In genomic region chr18:57649536-57650495, GRCh38 we compare ENCODE assay signal across 8 cellular contexts. TPM values are rescaled to one million over a fixed set of nuclear protein-coding genes. Genes with fewer than 3 reads are reported as not detected.
DNase-seq lines count a peak whose midpoint lies in the region; ATAC-seq and TF ChIP-seq lines count a peak whose summit lies in the region.

No MANE protein-coding gene starts in this region.

- H3K4me3 ChIP-seq in PC-9, result no peak overlapping the region
- H3K4me3 ChIP-seq in kidney epithelial cell (ENCODE audit: low read depth, low read length), result no peak overlapping the region
- H3K4me3 ChIP-seq in MM.1S (ENCODE audit: low read length), result no peak overlapping the region

- H3K9me3 ChIP-seq in PC-9 (ENCODE audit: insufficient read depth, low read depth) (no peaks in the 10 kb centered on the region), MM.1S (replicated peaks; ENCODE audit: insufficient read depth, low read length) (no peaks in the 10 kb centered on the region)

- H3K4me1 Mint-ChIP-seq in HFFc6 (ENCODE audit: low read depth), result peaks cover 15% of the 10 kb centered on the region
- no peaks in the 10 kb centered on the region for H3K4me1 Mint-ChIP-seq in glutamatergic neuron (ENCODE audit: low read depth, unreplicated experiment)

- CTCF ChIA-PET in PC-9 (lab: Charles Lee), result no interaction called here

- POLR2A ChIA-PET in PC-9 (lab: Charles Lee; ENCODE audit: unreplicated experiment), result no interaction called here

- H3K27me3 Mint-ChIP-seq in HFFc6 (ENCODE audit: insufficient read depth) (peaks cover 16% of the 10 kb centered on the region), glutamatergic neuron (ENCODE audit: unreplicated experiment) (no peaks in the 10 kb centered on the region)

- peaks cover 63% of the 10 kb centered on the region for H3K36me3 Mint-ChIP-seq in HFFc6 (ENCODE audit: low read depth)
- H3K36me3 Mint-ChIP-seq in glutamatergic neuron (ENCODE audit: unreplicated experiment), result no peaks in the 10 kb centered on the region

- H3K36me3 ChIP-seq in PC-9 (ENCODE audit: low read depth) (peaks cover 8% of the 10 kb centered on the region; the same call in 1 of the 2 replicates), kidney epithelial cell (ENCODE audit: control insufficient read depth, insufficient read depth, low read length) (no peaks in the 10 kb centered on the region), MM.1S (replicated peaks; ENCODE audit: insufficient read depth, low read length) (no peaks in the 10 kb centered on the region)

- H3K79me2 ChIP-seq in PC-9 (ENCODE audit: low read depth), result no peaks in the 10 kb centered on the region
- no peaks in the 10 kb centered on the region for H3K79me2 ChIP-seq in MM.1S (ENCODE audit: low read length)

- peak overlapping the region; percentile 55 for H3K27ac ChIP-seq in PC-9
- no peak overlapping the region for H3K27ac ChIP-seq in MM.1S (ENCODE audit: low read length)

- H4K20me1 ChIP-seq in PC-9 (ENCODE audit: insufficient read depth) (no peaks in the 10 kb centered on the region; the same call in 1 of the 2 replicates), MM.1S (ENCODE audit: insufficient read depth, low read length) (no peaks in the 10 kb centered on the region)

- no peak overlapping the region for H3K9ac ChIP-seq in MM.1S (ENCODE audit: low read length)

- intact Hi-C loops in PC-9 (cut with micrococcal nuclease; ENCODE audit: unreplicated experiment), result no loop called here

- peak; percentile 92 for ATAC-seq in GM18498 (IDR thresholded peaks at IDR 0.05; ENCODE audit: unreplicated experiment)

- H3K9me2 ChIP-seq in PC-9 (ENCODE audit: insufficient read depth) (no peaks in the 10 kb centered on the region), MM.1S (replicated peaks; ENCODE audit: insufficient read depth, low read length) (no peaks in the 10 kb centered on the region)

- peaks cover 5% of the 10 kb centered on the region; the same call in 1 of the 2 replicates for H3F3A ChIP-seq in PC-9 (ENCODE audit: insufficient read depth, low read depth)
- no peaks in the 10 kb centered on the region for H3F3A ChIP-seq in MM.1S (ENCODE audit: insufficient read depth, low read length)

- H3K4me1 ChIP-seq in PC-9 (replicated peaks; ENCODE audit: insufficient read depth) (peaks cover 8% of the 10 kb centered on the region), MM.1S (ENCODE audit: low read length) (no peaks in the 10 kb centered on the region)

- H2AFZ ChIP-seq in PC-9, result no peak overlapping the region
- no peak overlapping the region for H2AFZ ChIP-seq in MM.1S (ENCODE audit: low read length)

- H3K4me3 Mint-ChIP-seq in HFFc6 (peak overlapping the region; percentile 17), glutamatergic neuron (ENCODE audit: unreplicated experiment) (no peak overlapping the region)

- DNase-seq in HFFc6, result peak; percentile 83
- peak in 1 of 2 experiments; percentile 70 for DNase-seq in PC-9
- peak; percentile 32 for DNase-seq in kidney epithelial cell (ENCODE audit: low read depth)
- no peak for DNase-seq in stimulated activated naive CD4-positive, alpha-beta T cell treated with Interleukin-2 at 50 U/mL for 16 hours (lab: John Stamatoyannopoulos, UW)
- DNase-seq in HuH-7 (ENCODE audit: low spot score), result no peak
- no peak for DNase-seq in MM.1S
- DNase-seq in glutamatergic neuron, result no peak

- no peaks in the 10 kb centered on the region for H3K27me3 ChIP-seq in PC-9 (ENCODE audit: insufficient read depth, low read depth)
- H3K27me3 ChIP-seq in kidney epithelial cell (ENCODE audit: control insufficient read depth, insufficient read depth, low read length), result no peaks in the 10 kb centered on the region
- H3K27me3 ChIP-seq in MM.1S (replicated peaks; ENCODE audit: insufficient read depth, low read length), result no peaks in the 10 kb centered on the region

- 0 out of 2 replicates have a peak overlapping the region, but pooled peaks have one; percentile 4 for H3K4me2 ChIP-seq in PC-9
- H3K4me2 ChIP-seq in MM.1S (ENCODE audit: low read depth, low read length), result no peak overlapping the region

- H3K27ac Mint-ChIP-seq in HFFc6 (peak overlapping the region; percentile 69), glutamatergic neuron (ENCODE audit: unreplicated experiment) (no peak overlapping the region)

- TF ChIP-seq CTCF in HFFc6 (IDR thresholded peaks at IDR 0.05), result no peak
- no peak for TF ChIP-seq CTCF in PC-9 (conservative IDR thresholded peaks at IDR 0.05)
- no peak for TF ChIP-seq CTCF in kidney epithelial cell (IDR thresholded peaks at IDR 0.05; ENCODE audit: insufficient read depth, low read length, poor library complexity, severe bottlenecking)
- no peak for TF ChIP-seq CTCF in MM.1S (IDR thresholded peaks at IDR 0.05; ENCODE audit: low read length)
- TF ChIP-seq CTCF in glutamatergic neuron (IDR thresholded peaks at IDR 0.05; ENCODE audit: partially characterized antibody, unreplicated experiment), result no peak

- BruUV-seq in PC-9 (replicated peaks; lab: Mats Ljungman, UMichigan), result no TSS peak

- H3K9me3 Mint-ChIP-seq in HFFc6 (peaks cover 11% of the 10 kb centered on the region), glutamatergic neuron (ENCODE audit: unreplicated experiment) (no peaks in the 10 kb centered on the region)

RNA-seq across cellular contexts. Expression of gene NARS1, which starts 28.2 kb away (rescaled TPM):
- total RNA-seq in HFFc6 (2021; fragmentation: NEBNext Ultra II Directional; extraction: Animal tissue kit (Norgen Biotek cat#: 25700)), result 100 to 1,000 TPM; 102 to 134 (median 111) TPM
- 101 and 104 TPM in 2 replicates for total RNA-seq in PC-9 (2021)
- total RNA-seq in kidney epithelial cell, result 260 and 320 TPM in 2 replicates
- 155 TPM for total RNA-seq in glutamatergic neuron (ENCODE audit: unreplicated experiment)

Comparison
In these comparisons a context has a peak if more than half of its experiments do, and no peak if none do; other contexts are left out.
1. DNase-seq: peak in HFFc6 (single experiment) and kidney epithelial cell (single experiment); none in stimulated activated naive CD4-positive, alpha-beta T cell treated with Interleukin-2 at 50 U/mL for 16 hours (single experiment), HuH-7 (single experiment), MM.1S (single experiment) and glutamatergic neuron (single experiment).